13 cellular contexts compared by ENCODE assay signal in the genomic region with DNA sequence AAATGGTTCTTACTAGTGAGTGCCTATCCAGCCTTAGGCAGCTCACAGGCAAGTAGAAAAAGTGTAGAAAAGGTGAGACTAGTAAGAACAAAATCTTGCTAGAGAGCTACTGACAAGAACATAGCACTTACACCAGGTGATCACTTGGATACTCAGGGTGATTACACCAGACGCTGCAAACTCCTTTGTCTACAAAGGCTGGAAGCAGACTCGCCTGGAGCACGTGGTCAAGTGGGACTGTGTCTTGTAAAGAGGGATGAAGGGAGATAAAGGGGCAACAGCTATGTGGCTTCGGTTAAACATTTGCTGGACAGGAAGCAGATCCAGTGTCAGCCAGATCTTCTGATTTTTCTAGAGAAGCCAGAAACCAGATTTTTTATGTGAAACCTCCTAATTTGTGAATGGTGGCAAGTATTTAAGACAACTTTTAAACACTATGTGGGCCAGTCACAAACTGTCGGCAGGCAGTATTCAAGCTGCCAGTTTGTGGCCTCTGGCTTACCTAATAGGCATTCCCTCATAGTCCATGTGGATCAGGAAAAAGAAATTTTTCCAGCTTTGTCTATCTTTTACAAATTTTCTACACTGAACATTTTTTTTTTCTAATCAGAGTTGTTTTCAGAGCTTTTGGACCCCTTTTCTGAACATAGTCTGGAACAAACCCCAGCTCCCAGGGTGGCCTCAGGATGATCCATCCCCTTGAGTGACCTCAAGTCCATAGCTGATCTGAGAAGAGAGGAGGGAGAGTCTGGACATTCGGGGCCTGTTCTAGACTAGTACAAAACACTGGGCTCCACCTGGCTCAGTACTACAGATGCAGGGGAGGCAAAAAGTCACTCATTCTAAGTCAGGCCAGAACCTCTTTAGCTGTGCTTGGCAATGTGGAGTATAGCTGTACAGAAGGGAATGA.
A peak's percentile ranks its signal among the peaks of the same experiment; 100 is the strongest.
DNase-seq lines count a peak whose midpoint lies in the region; ATAC-seq and TF ChIP-seq lines count a peak whose summit lies in the region.
"Had no signal": no experiment of that assay in that cellular context is flagged by ENCODE, and none has a peak within 500 bp of the region (broad histone marks: within the 10 kb centered on the region; RNA-seq: fewer than 3 reads in every experiment).

No MANE protein-coding gene starts in this region.

- WGBS in stomach, 5 donors, result 34 to 58% (median 41%) methylated on average over 6 of the region's 6 CpGs

- H3K4me2 ChIP-seq in fibroblast of lung (ENCODE audit: extremely low read depth, insufficient read depth, low read length), result no peak overlapping the region

- no peak for TF ChIP-seq POLR2A in stomach (IDR thresholded peaks at IDR 0.05)

- no peaks in the 10 kb centered on the region for H3K27me3 ChIP-seq in fibroblast of lung (ENCODE audit: control insufficient read depth, insufficient read depth, low read length)
- no peaks in the 10 kb centered on the region for H3K27me3 ChIP-seq in stomach
- H3K27me3 ChIP-seq in SJCRH30, result no peaks in the 10 kb centered on the region
- H3K27me3 ChIP-seq: foreskin keratinocyte had no signal

- H3K9me3 ChIP-seq in fibroblast of lung (ENCODE audit: control insufficient read depth, insufficient read depth, low read depth, low read length), result no peaks in the 10 kb centered on the region
- no peaks in the 10 kb centered on the region for H3K9me3 ChIP-seq in stomach
- no peaks in the 10 kb centered on the region for H3K9me3 ChIP-seq in SJCRH30 (replicated peaks)

- H4K20me1 ChIP-seq in fibroblast of lung (ENCODE audit: control insufficient read depth, extremely low read depth, insufficient read depth, low read length), result no peaks in the 10 kb centered on the region

- H3K36me3 ChIP-seq in fibroblast of lung (ENCODE audit: control insufficient read depth, insufficient read depth, low read length), result no peaks in the 10 kb centered on the region
- H3K36me3 ChIP-seq in stomach, result no peaks in the 10 kb centered on the region
- H3K36me3 ChIP-seq in SJCRH30, result no peaks in the 10 kb centered on the region

- no peaks in the 10 kb centered on the region for H3K79me2 ChIP-seq in fibroblast of lung (ENCODE audit: control insufficient read depth, insufficient read depth, low read length)

- peak overlapping the region; percentile 13 for H3K27ac Mint-ChIP-seq in mesothelial cell of epicardium
- H3K27ac Mint-ChIP-seq: activated naive CD8-positive, alpha-beta T cell treated with anti-CD3 and anti-CD28 coated beads, Interleukin-2, amount 50 U/mL, for 24 hours had no signal

- no peak for ATAC-seq in GM18517 (IDR thresholded peaks at IDR 0.05; ENCODE audit: unreplicated experiment)
- ATAC-seq: activated naive CD8-positive, alpha-beta T cell treated with anti-CD3 and anti-CD28 coated beads, Interleukin-2, amount 50 U/mL, for 24 hours; foreskin keratinocyte had no signal

- no peaks in the 10 kb centered on the region for H3K9me3 Mint-ChIP-seq in mesothelial cell of epicardium
- H3K9me3 Mint-ChIP-seq: activated naive CD8-positive, alpha-beta T cell treated with anti-CD3 and anti-CD28 coated beads, Interleukin-2, amount 50 U/mL, for 24 hours; neural crest cell had no signal

- H3K27me3 Mint-ChIP-seq in mesothelial cell of epicardium (ENCODE audit: low read depth), result no peaks in the 10 kb centered on the region
- H3K27me3 Mint-ChIP-seq: activated naive CD8-positive, alpha-beta T cell treated with anti-CD3 and anti-CD28 coated beads, Interleukin-2, amount 50 U/mL, for 24 hours had no signal

- H3K27ac ChIP-seq in fibroblast of lung (ENCODE audit: insufficient read depth, low read length) (no peak overlapping the region), stomach (peak overlapping the region; percentile 48 to 83 (median 69)), SJCRH30 (no peak overlapping the region)
- H3K27ac ChIP-seq: foreskin keratinocyte had no signal

- H3K36me3 Mint-ChIP-seq in mesothelial cell of epicardium, result no peaks in the 10 kb centered on the region

- TF ChIP-seq CTCF in fibroblast of lung (conservative IDR thresholded peaks at IDR 0.05 in 1 of 2, IDR thresholded peaks at IDR 0.05 in 1 of 2; ENCODE audit: low read depth in 1 of 2, low read length in 2 of 2), result no peak
- no peak for TF ChIP-seq CTCF in mesothelial cell of epicardium (IDR thresholded peaks at IDR 0.05; ENCODE audit: unreplicated experiment)
- no peak for TF ChIP-seq CTCF in stomach (IDR thresholded peaks at IDR 0.05)

- H3K9ac ChIP-seq in fibroblast of lung (ENCODE audit: insufficient read depth, low read length), result no peak overlapping the region

- H3K4me1 Mint-ChIP-seq in mesothelial cell of epicardium, result peaks cover 22% of the 10 kb centered on the region
- H3K4me1 Mint-ChIP-seq: activated naive CD8-positive, alpha-beta T cell treated with anti-CD3 and anti-CD28 coated beads, Interleukin-2, amount 50 U/mL, for 24 hours had no signal

- H3K4me3 Mint-ChIP-seq in mesothelial cell of epicardium, result no peak overlapping the region
- H3K4me3 Mint-ChIP-seq: activated naive CD8-positive, alpha-beta T cell treated with anti-CD3 and anti-CD28 coated beads, Interleukin-2, amount 50 U/mL, for 24 hours; neural crest cell had no signal

- TF ChIP-seq EP300 in stomach (IDR thresholded peaks at IDR 0.05), result no peak

- intact Hi-C loops in stomach (cut with DNase I; ENCODE audit: low total_unique reads), result no loop called here

- H3K4me3 ChIP-seq in fibroblast of lung (replicated peaks in 1 of 4; ENCODE audit: control extremely low read depth in 1 of 4, insufficient read depth in 1 of 4, low read depth in 3 of 4, low read length in 4 of 4) (no peak overlapping the region), stomach (no peak overlapping the region), SJCRH30 (no peak overlapping the region)

- peaks cover 5% of the 10 kb centered on the region for H3K4me1 ChIP-seq in fibroblast of lung (ENCODE audit: control insufficient read depth, extremely low read depth, insufficient read depth, low read length)
- peaks cover 1 to 62% (median 32%) of the 10 kb centered on the region in 4 donors for H3K4me1 ChIP-seq in stomach
- no peaks in the 10 kb centered on the region for H3K4me1 ChIP-seq in SJCRH30
- H3K4me1 ChIP-seq: foreskin keratinocyte had no signal

- DNase-seq in NCI-H146 (lab: John Stamatoyannopoulos, UW) (peak; percentile 26), fibroblast of lung (ENCODE audit: low read depth in 2 of 2) (no peak), mesothelial cell of epicardium (ENCODE audit: low spot score in 2 of 2, unreplicated experiment in 2 of 2) (no peak), stomach (no peak), NCI-H82 treated with DMSO at 0.1 percent for 48 hours (lab: John Stamatoyannopoulos, UW; ENCODE audit: unreplicated experiment) (no peak), amniotic stem cell (lab: John Stamatoyannopoulos, UW) (no peak), SJCRH30 (no peak)
- DNase-seq: activated naive CD8-positive, alpha-beta T cell treated with anti-CD3 and anti-CD28 coated beads, Interleukin-2, amount 50 U/mL, for 24 hours; foreskin keratinocyte; NCI-H2029 treated with DMSO at 0.1 percent for 48 hours; SIG-M5 had no signal

- H2AFZ ChIP-seq in fibroblast of lung (ENCODE audit: low read length), result peak overlapping the region; percentile 19

Comparison
In these comparisons a context has a peak if more than half of its experiments do, and no peak if none do; other contexts are left out.
1. H3K27ac ChIP-seq: peak in stomach (5 of 5); none in fibroblast of lung (single experiment) and SJCRH30 (single experiment).